Comparison of ENCODE assay signal across 14 cellular contexts in genomic region chr7:135342887-135343286, GRCh38.
DNase-seq lines count a peak whose midpoint lies in the region; ATAC-seq and TF ChIP-seq lines count a peak whose summit lies in the region.
"Had no signal": no experiment of that assay in that cellular context is flagged by ENCODE, and none has a peak within 500 bp of the region (broad histone marks: within the 10 kb centered on the region; RNA-seq: fewer than 3 reads in every experiment).

No MANE protein-coding gene starts in this region.

- no peak overlapping the region for H3K27ac Mint-ChIP-seq in Calu3 (ENCODE audit: unreplicated experiment)

- TF ChIP-seq CTCF in Calu3 (IDR thresholded peaks at IDR 0.05; ENCODE audit: unreplicated experiment) = no peak

- intact Hi-C loops in Calu3 (cut with micrococcal nuclease; ENCODE audit: unreplicated experiment) = no loop called here

- no peaks in the 10 kb centered on the region for H3K4me1 Mint-ChIP-seq in Calu3 (ENCODE audit: low read depth, unreplicated experiment)

- no TSS peak for BruUV-seq in Calu3 (replicated peaks; lab: Mats Ljungman, UMichigan)

- DNase-seq in DMS79 (lab: John Stamatoyannopoulos, UW) (peak; percentile 30), NCI-H2171 (lab: John Stamatoyannopoulos, UW) (peak; percentile 85), amygdala (lab: John Stamatoyannopoulos, UW) (peak in 41 of 56 donors; percentile 6 to 91 (median 46)), medulla oblongata (ENCODE audit: extremely low spot score) (peak; percentile 32), OCI-M1 (lab: John Stamatoyannopoulos, UW) (no peak), Calu3 (no peak)
- no peak for DNase-seq in stimulated activated CD4-positive, alpha-beta T cell treated with anti-CD3 and anti-CD28 coated beads, Interleukin-4, amount 100 ng/mL, for 1 hour
- DNase-seq: activated CD4-positive, alpha-beta T cell treated with anti-CD3 and anti-CD28 coated beads for 1 hour; activated T-cell treated with anti-CD3 and anti-CD28 coated beads, Interleukin-2, amount 50 U/mL, for 1 hour; HCEC 1CT; right lobe of liver; stomach; T-helper 1 cell had no signal

- CTCF ChIA-PET in Calu3 (lab: Charles Lee) = no interaction called here

- H3K4me3 Mint-ChIP-seq in Calu3 (ENCODE audit: low read depth, unreplicated experiment) = no peak overlapping the region

- H3K27me3 Mint-ChIP-seq in Calu3 (ENCODE audit: unreplicated experiment) = no peaks in the 10 kb centered on the region

- H3K36me3 Mint-ChIP-seq in Calu3 (ENCODE audit: insufficient read depth, unreplicated experiment) = no peaks in the 10 kb centered on the region

- no peak for ATAC-seq in GM18907 (IDR thresholded peaks at IDR 0.05; ENCODE audit: unreplicated experiment)
- ATAC-seq: right lobe of liver had no signal

- H3K9me3 Mint-ChIP-seq in Calu3 (ENCODE audit: low read depth, unreplicated experiment) = no peaks in the 10 kb centered on the region

Comparison
In these comparisons a context has a peak if more than half of its experiments do, and no peak if none do; other contexts are left out.
1. DNase-seq: peak in DMS79 (single experiment), NCI-H2171 (single experiment), amygdala (41 of 56) and medulla oblongata (single experiment); none in stimulated activated CD4-positive, alpha-beta T cell treated with anti-CD3 and anti-CD28 coated beads, Interleukin-4, amount 100 ng/mL, for 1 hour (single experiment), OCI-M1 (single experiment) and Calu3 (single experiment).